15 cellular contexts compared by ENCODE assay signal in genomic region chr15:53038542-53038941, GRCh38.
DNase-seq lines count a peak whose midpoint lies in the region; ATAC-seq, FAIRE-seq and TF ChIP-seq lines count a peak whose summit lies in the region.
"Had no signal": no experiment of that assay in that cellular context is flagged by ENCODE, and none has a peak within 500 bp of the region (broad histone marks: within the 10 kb centered on the region; RNA-seq: fewer than 3 reads in every experiment).

No MANE protein-coding gene starts in this region.

- no peak for TF ChIP-seq RAD21 in A549 (conservative IDR thresholded peaks at IDR 0.05 in 1 of 2, IDR thresholded peaks at IDR 0.05 in 1 of 2)

- TF ChIP-seq POLR2A in A549 (IDR thresholded peaks at IDR 0.05; ENCODE audit: low read length), result no peak

- no peaks in the 10 kb centered on the region for H3K9me2 ChIP-seq in GM23338 (ENCODE audit: insufficient read depth)

- H3K27ac Mint-ChIP-seq in GM23338 (no peak overlapping the region), neural progenitor cell (no peak overlapping the region), mesothelial cell of epicardium (no peak overlapping the region)

- H3K27me3 Mint-ChIP-seq in GM23338 (ENCODE audit: insufficient read depth, low read depth, poor library complexity) (peaks cover 2% of the 10 kb centered on the region), neural progenitor cell (ENCODE audit: insufficient read depth, low read depth) (peaks cover 6% of the 10 kb centered on the region), mesothelial cell of epicardium (ENCODE audit: low read depth) (peaks cover 7% of the 10 kb centered on the region)

- peaks cover 6% of the 10 kb centered on the region; the same call in 2 of the 3 replicates for H3K4me1 Mint-ChIP-seq in GM23338
- H3K4me1 Mint-ChIP-seq in neural progenitor cell, result peaks cover 22% of the 10 kb centered on the region
- H3K4me1 Mint-ChIP-seq in mesothelial cell of epicardium, result no peaks in the 10 kb centered on the region
- H3K4me1 Mint-ChIP-seq: CD14-positive monocyte; CD8-positive, alpha-beta memory T cell had no signal

- H4K20me1 ChIP-seq in GM23338 (replicated peaks; ENCODE audit: insufficient read depth) (no peaks in the 10 kb centered on the region), neural progenitor cell (ENCODE audit: low read depth) (no peaks in the 10 kb centered on the region)

- H3K27ac ChIP-seq in A549, result no peak overlapping the region
- H3K27ac ChIP-seq in GM23338 (ENCODE audit: low read depth), result no peak overlapping the region
- H3K27ac ChIP-seq in neural progenitor cell, result no peak overlapping the region
- H3K27ac ChIP-seq: HL-60 had no signal

- H3K79me2 ChIP-seq in GM23338 (replicated peaks; ENCODE audit: insufficient read depth) (no peaks in the 10 kb centered on the region), neural progenitor cell (ENCODE audit: low read depth) (no peaks in the 10 kb centered on the region)

- no peaks in the 10 kb centered on the region for H3K27me3 ChIP-seq in GM23338 (ENCODE audit: insufficient read depth)
- H3K27me3 ChIP-seq in neural progenitor cell, result no peaks in the 10 kb centered on the region

- 28% methylated on average over 11 of the region's 11 CpGs for WGBS in A549 (ENCODE audit: missing lambda C conversion rate)

- H3K9me3 ChIP-seq in A549, result 0 out of 3 replicates have a peak, but pooled peaks cover 5% of the 10 kb centered on the region
- no peaks in the 10 kb centered on the region for H3K9me3 ChIP-seq in neural progenitor cell (ENCODE audit: low read depth)
- H3K9me3 ChIP-seq: Caco-2 had no signal

- H3K4me3 Mint-ChIP-seq in GM23338 (no peak overlapping the region), neural progenitor cell (no peak overlapping the region), mesothelial cell of epicardium (no peak overlapping the region)
- H3K4me3 Mint-ChIP-seq: CD14-positive monocyte; CD8-positive, alpha-beta memory T cell had no signal

- H3K36me3 Mint-ChIP-seq in GM23338 (ENCODE audit: low read depth) (no peaks in the 10 kb centered on the region), neural progenitor cell (no peaks in the 10 kb centered on the region), mesothelial cell of epicardium (no peaks in the 10 kb centered on the region)
- H3K36me3 Mint-ChIP-seq: CD14-positive monocyte; CD8-positive, alpha-beta memory T cell had no signal

- no peak overlapping the region for H3K9ac ChIP-seq in neural progenitor cell

- no peak for FAIRE-seq in A549 (lab: Jason Lieb, UNC)
- FAIRE-seq: GM12892 had no signal

- H3K4me1 ChIP-seq in A549 (no peaks in the 10 kb centered on the region), GM23338 (ENCODE audit: insufficient read depth) (no peaks in the 10 kb centered on the region), neural progenitor cell (peaks cover 8% of the 10 kb centered on the region)
- H3K4me1 ChIP-seq: Caco-2 had no signal

- H2AFZ ChIP-seq in GM23338 (peak overlapping the region; percentile 59; the same call in 1 of the 2 replicates), neural progenitor cell (replicated peaks) (peak overlapping the region; percentile 57)

- CTCF ChIA-PET in A549 (lab: Yijun Ruan, JAX), result interaction anchor here (0.8 kb wide), 1 partner anchor 10 kb away, joined by 3 read pairs; no protein-coding TSS in a partner anchor

- TF ChIP-seq CTCF in A549 (IDR thresholded peaks at IDR 0.05) (no peak), GM23338 (conservative IDR thresholded peaks at IDR 0.05; ENCODE audit: low read depth in 2 of 2) (no peak), neural progenitor cell (IDR thresholded peaks at IDR 0.05) (no peak), mesothelial cell of epicardium (IDR thresholded peaks at IDR 0.05; ENCODE audit: unreplicated experiment) (no peak)

- ATAC-seq in A549 (peak; percentile 32 to 37; a peak in 4 of 6 replicates), GM23338 (peak; percentile 50), GM18498 (IDR thresholded peaks at IDR 0.05; ENCODE audit: unreplicated experiment) (no peak), GM21825 (IDR thresholded peaks at IDR 0.05; ENCODE audit: unreplicated experiment) (no peak)

- no peaks in the 10 kb centered on the region for H3K36me3 ChIP-seq in GM23338 (ENCODE audit: insufficient read depth)
- H3K36me3 ChIP-seq in neural progenitor cell, result no peaks in the 10 kb centered on the region

- H3F3A ChIP-seq in GM23338 (replicated peaks; ENCODE audit: low read depth) (no peaks in the 10 kb centered on the region), neural progenitor cell (ENCODE audit: low read depth) (no peaks in the 10 kb centered on the region)

- H3K9me3 Mint-ChIP-seq in GM23338 (no peaks in the 10 kb centered on the region; the same call in 2 of the 3 replicates), neural progenitor cell (peaks cover 3% of the 10 kb centered on the region), mesothelial cell of epicardium (peaks cover 11% of the 10 kb centered on the region)

- H3K4me2 ChIP-seq in A549 (no peak overlapping the region), GM23338 (no peak overlapping the region), neural progenitor cell (no peak overlapping the region)

- H3K4me3 ChIP-seq in A549 (no peak overlapping the region), GM23338 (no peak overlapping the region), neural progenitor cell (no peak overlapping the region)

- POLR2A ChIA-PET in A549 (lab: Yijun Ruan, JAX), result no interaction called here

- no peak for TF ChIP-seq EP300 in A549 (IDR thresholded peaks at IDR 0.05)

- DNase-seq in A549 (ENCODE audit: low read depth in 1 of 2, low spot score in 1 of 2) (no peak), GM23338 (ENCODE audit: low spot score) (no peak), ecto neural progenitor cell (ENCODE audit: low spot score) (peak; percentile 48), neural progenitor cell (ENCODE audit: low spot score) (peak; percentile 15), mesothelial cell of epicardium (ENCODE audit: low spot score in 2 of 2, unreplicated experiment in 2 of 2) (no peak)
- DNase-seq: Caco-2; CD8-positive, alpha-beta memory T cell; DND-41; GDM1; H7 had no signal

TF ChIP-seq in A549, 52 proteins besides CTCF, POLR2A, EP300 and RAD21 (continues in another document):
- TF ChIP-seq HOXB13 (CRISPR knock-in tag; IDR thresholded peaks at IDR 0.05; ENCODE audit: low read depth), result no peak
- TF ChIP-seq JUNB (IDR thresholded peaks at IDR 0.05), result no peak
- TF ChIP-seq MAX (IDR thresholded peaks at IDR 0.05), result no peak
- TF ChIP-seq HOXA7 (CRISPR knock-in tag; IDR thresholded peaks at IDR 0.05), result no peak
- TF ChIP-seq CBX2 (IDR thresholded peaks at IDR 0.05; ENCODE audit: borderline replicate concordance, low read depth), result no peak
- no peak for TF ChIP-seq CBX8 (IDR thresholded peaks at IDR 0.05)
- TF ChIP-seq, protein P1, sequence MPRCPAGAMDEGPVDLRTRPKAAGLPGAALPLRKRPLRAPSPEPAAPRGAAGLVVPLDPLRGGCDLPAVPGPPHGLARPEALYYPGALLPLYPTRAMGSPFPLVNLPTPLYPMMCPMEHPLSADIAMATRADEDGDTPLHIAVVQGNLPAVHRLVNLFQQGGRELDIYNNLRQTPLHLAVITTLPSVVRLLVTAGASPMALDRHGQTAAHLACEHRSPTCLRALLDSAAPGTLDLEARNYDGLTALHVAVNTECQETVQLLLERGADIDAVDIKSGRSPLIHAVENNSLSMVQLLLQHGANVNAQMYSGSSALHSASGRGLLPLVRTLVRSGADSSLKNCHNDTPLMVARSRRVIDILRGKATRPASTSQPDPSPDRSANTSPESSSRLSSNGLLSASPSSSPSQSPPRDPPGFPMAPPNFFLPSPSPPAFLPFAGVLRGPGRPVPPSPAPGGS (IDR thresholded peaks at IDR 0.05), result no peak
- no peak for TF ChIP-seq NR3C1 (IDR thresholded peaks at IDR 0.05)
- TF ChIP-seq MAFK (IDR thresholded peaks at IDR 0.05; ENCODE audit: partially characterized antibody), result no peak
- TF ChIP-seq CHD4 (IDR thresholded peaks at IDR 0.05; ENCODE audit: borderline replicate concordance), result no peak

TF ChIP-seq in GM23338, 12 proteins besides CTCF, POLR2A, EP300 and RAD21:
- TF ChIP-seq EZH2phosphoT487 (IDR thresholded peaks at IDR 0.05; ENCODE audit: unreplicated experiment) (no peak), CREB1 (CRISPR knock-in tag; IDR thresholded peaks at IDR 0.05; ENCODE audit: low read depth) (no peak), STAT1 (IDR thresholded peaks at IDR 0.05; ENCODE audit: unreplicated experiment) (no peak), ZNF331 (CRISPR knock-in tag; IDR thresholded peaks at IDR 0.05; ENCODE audit: low read depth) (no peak), ZNF114 (CRISPR knock-in tag; IDR thresholded peaks at IDR 0.05) (no peak)
- TF ChIP-seq, protein P2, sequence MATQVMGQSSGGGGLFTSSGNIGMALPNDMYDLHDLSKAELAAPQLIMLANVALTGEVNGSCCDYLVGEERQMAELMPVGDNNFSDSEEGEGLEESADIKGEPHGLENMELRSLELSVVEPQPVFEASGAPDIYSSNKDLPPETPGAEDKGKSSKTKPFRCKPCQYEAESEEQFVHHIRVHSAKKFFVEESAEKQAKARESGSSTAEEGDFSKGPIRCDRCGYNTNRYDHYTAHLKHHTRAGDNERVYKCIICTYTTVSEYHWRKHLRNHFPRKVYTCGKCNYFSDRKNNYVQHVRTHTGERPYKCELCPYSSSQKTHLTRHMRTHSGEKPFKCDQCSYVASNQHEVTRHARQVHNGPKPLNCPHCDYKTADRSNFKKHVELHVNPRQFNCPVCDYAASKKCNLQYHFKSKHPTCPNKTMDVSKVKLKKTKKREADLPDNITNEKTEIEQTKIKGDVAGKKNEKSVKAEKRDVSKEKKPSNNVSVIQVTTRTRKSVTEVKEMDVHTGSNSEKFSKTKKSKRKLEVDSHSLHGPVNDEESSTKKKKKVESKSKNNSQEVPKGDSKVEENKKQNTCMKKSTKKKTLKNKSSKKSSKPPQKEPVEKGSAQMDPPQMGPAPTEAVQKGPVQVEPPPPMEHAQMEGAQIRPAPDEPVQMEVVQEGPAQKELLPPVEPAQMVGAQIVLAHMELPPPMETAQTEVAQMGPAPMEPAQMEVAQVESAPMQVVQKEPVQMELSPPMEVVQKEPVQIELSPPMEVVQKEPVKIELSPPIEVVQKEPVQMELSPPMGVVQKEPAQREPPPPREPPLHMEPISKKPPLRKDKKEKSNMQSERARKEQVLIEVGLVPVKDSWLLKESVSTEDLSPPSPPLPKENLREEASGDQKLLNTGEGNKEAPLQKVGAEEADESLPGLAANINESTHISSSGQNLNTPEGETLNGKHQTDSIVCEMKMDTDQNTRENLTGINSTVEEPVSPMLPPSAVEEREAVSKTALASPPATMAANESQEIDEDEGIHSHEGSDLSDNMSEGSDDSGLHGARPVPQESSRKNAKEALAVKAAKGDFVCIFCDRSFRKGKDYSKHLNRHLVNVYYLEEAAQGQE (IDR thresholded peaks at IDR 0.05; ENCODE audit: unreplicated experiment), result no peak

Comparison
In these comparisons a context has a peak if more than half of its experiments do, and no peak if none do; other contexts are left out.
1. ATAC-seq: peak in A549 (2 of 2) and GM23338 (single experiment); none in GM18498 (single experiment) and GM21825 (single experiment).
2. DNase-seq: peak in ecto neural progenitor cell (single experiment) and neural progenitor cell (single experiment); none in A549 (0 of 2), GM23338 (single experiment) and mesothelial cell of epicardium (0 of 2).